Comparison of ENCODE assay signal across 8 cellular contexts in the genomic region with DNA sequence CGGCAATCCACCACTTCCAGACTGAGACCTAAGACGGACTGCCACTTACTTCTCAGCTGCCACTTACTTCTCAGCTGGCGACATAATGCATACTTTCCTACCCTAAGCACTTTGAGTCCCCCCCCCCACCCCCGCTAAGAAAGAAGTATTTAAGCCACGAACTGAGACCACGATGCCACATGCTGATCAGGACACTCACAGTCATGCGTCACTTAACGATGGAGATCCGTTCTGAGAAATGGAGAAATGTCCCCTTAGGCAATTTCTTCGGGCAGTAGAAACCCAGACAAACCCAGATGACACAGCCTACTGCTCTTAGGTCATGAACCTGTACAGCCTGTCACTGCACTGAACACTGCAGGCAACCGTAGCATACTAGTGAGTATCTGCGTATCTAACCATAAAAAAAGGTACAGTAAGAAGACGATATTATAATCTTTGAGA. TPM values are rescaled to one million over a fixed set of nuclear protein-coding genes. Genes with fewer than 3 reads are reported as not detected.
DNase-seq lines count a peak whose midpoint lies in the region; ATAC-seq, FAIRE-seq and TF ChIP-seq lines count a peak whose summit lies in the region.

No MANE protein-coding gene starts in this region.

- ATAC-seq in GM19023 (IDR thresholded peaks at IDR 0.05; ENCODE audit: unreplicated experiment) = peak; percentile 43
- ATAC-seq in HG03442 (IDR thresholded peaks at IDR 0.05; ENCODE audit: unreplicated experiment) = peak; percentile 25
- ATAC-seq in GM12878 = peak; percentile 68

- peak overlapping the region; percentile 67 to 95 (median 90) for H3K4me3 ChIP-seq in BLaER1 treated with 17β-estradiol and CSF1 and Interleukin-3, amounts not matched to agents 10 nM and 100 nM
- H3K4me3 ChIP-seq in GM12878 = peak overlapping the region; percentile 91
- H3K4me3 ChIP-seq in iPS-11a (ENCODE audit: low read depth, low read length) = peak overlapping the region; percentile 95
- peak overlapping the region; percentile 78 to 98 (median 92) for H3K4me3 ChIP-seq in skeletal muscle tissue (ENCODE audit: low read length in 3 of 3)

- H3K9me3 ChIP-seq in BLaER1 treated with 17β-estradiol and CSF1 and Interleukin-3, amounts not matched to agents 10 nM and 100 nM (replicated peaks in 1 of 11) = peaks cover 0 to 23% (median 12%) of the 10 kb centered on the region in 11 experiments; a peak in 12 of 22 replicates
- peaks cover 3% of the 10 kb centered on the region; the same call in 2 of the 3 replicates for H3K9me3 ChIP-seq in GM12878 (replicated peaks; ENCODE audit: control insufficient read depth, insufficient read depth, low read length)
- no peaks in the 10 kb centered on the region for H3K9me3 ChIP-seq in skeletal muscle tissue (ENCODE audit: control insufficient read depth in 3 of 3, low read length in 3 of 3)

- POLR2A ChIA-PET in GM12878 (lab: Charles Lee) = interaction anchor here (0.6 to 4.9 kb wide), 16 partner anchors 10 to 744 kb away, joined by 3 to 37 read pairs (median 4); no protein-coding TSS in a partner anchor

- peak overlapping the region; percentile 70 to 99 (median 88) for H3K4me2 ChIP-seq in BLaER1 treated with 17β-estradiol and CSF1 and Interleukin-3, amounts not matched to agents 10 nM and 100 nM
- peak overlapping the region; percentile 78 for H3K4me2 ChIP-seq in GM12878 (ENCODE audit: control insufficient read depth, insufficient read depth)

- intact Hi-C loops in GM12878 (cut with micrococcal nuclease; ENCODE audit: unreplicated experiment) = loop anchor here (1.0 to 2.0 kb wide), 6 partner anchors 44 to 124 kb away; no protein-coding TSS in a partner anchor

- H3K27me3 ChIP-seq in BLaER1 treated with 17β-estradiol and CSF1 and Interleukin-3, amounts not matched to agents 10 nM and 100 nM = no peaks in the 10 kb centered on the region
- no peaks in the 10 kb centered on the region for H3K27me3 ChIP-seq in GM12878 (replicated peaks in 1 of 2; ENCODE audit: control insufficient read depth in 2 of 2, insufficient read depth in 2 of 2, low read length in 1 of 2)
- no peaks in the 10 kb centered on the region for H3K27me3 ChIP-seq in skeletal muscle tissue (ENCODE audit: control insufficient read depth in 3 of 3, insufficient read depth in 3 of 3, low read length in 3 of 3)

- TF ChIP-seq RAD21 in GM12878 (IDR thresholded peaks at IDR 0.05; ENCODE audit: insufficient read depth, low read depth, low read length) = no peak

- DNase-seq in SK-N-DZ (ENCODE audit: low spot score) (peak; percentile 21), GM12878 (ENCODE audit: low read depth, low spot score) (peak; percentile 66), GM13977 (ENCODE audit: low spot score) (no peak)

- peak; percentile 55 for TF ChIP-seq POLR2A in GM12878 (IDR thresholded peaks at IDR 0.05; ENCODE audit: low read depth, low read length)

- in situ Hi-C loops in GM12878 (cut with MboI) (loop anchor here (5.0 kb wide), 1 partner anchor 116 kb away; no protein-coding TSS in a partner anchor), GM13977 (cut with MboI; ENCODE audit: low pct_unique_long_range_greater_than_20kb, low sequenced_read_pairs, unreplicated experiment) (no loop called here)

- no peak for FAIRE-seq in GM12878 (lab: Jason Lieb, UNC)

- CTCF ChIA-PET in GM12878 (lab: Yijun Ruan, JAX) = interaction anchor here (0.5 to 3.1 kb wide), 13 partner anchors 10 to 419 kb away, joined by 3 to 18 read pairs (median 5); no protein-coding TSS in a partner anchor

- peak overlapping the region; percentile 87 to 99 (median 93) for H3K9ac ChIP-seq in BLaER1 treated with 17β-estradiol and CSF1 and Interleukin-3, amounts not matched to agents 10 nM and 100 nM
- H3K9ac ChIP-seq in GM12878 (ENCODE audit: control insufficient read depth, insufficient read depth, low read length) (peak overlapping the region; percentile 86), skeletal muscle tissue (ENCODE audit: low read depth in 1 of 3, low read length in 3 of 3) (peak overlapping the region; percentile 84 to 99 (median 99))

- peak overlapping the region; percentile 85 for H2AFZ ChIP-seq in GM12878 (ENCODE audit: control insufficient read depth, low read depth, low read length)

- H3K79me2 ChIP-seq in GM12878 (ENCODE audit: control insufficient read depth, insufficient read depth, low read length) = peaks cover 65% of the 10 kb centered on the region

- WGBS in GM12878 (ENCODE audit: insufficient coverage, insufficient replicate concordance, low lambda C conversion rate, missing lambda C conversion rate) = 0% methylated on average over 13 of the region's 13 CpGs

- RAD21 ChIA-PET in GM12878 (lab: Charles Lee; ENCODE audit: unreplicated experiment) = interaction anchor here (0.8 to 8.0 kb wide), 20 partner anchors 9 to 141 kb away, joined by 3 to 68 read pairs (median 10); partner anchors contain the start of gene IL22RA2

- peaks cover 19 to 41% (median 25%) of the 10 kb centered on the region in 11 experiments; a peak in 20 of 22 replicates for H3K36me3 ChIP-seq in BLaER1 treated with 17β-estradiol and CSF1 and Interleukin-3, amounts not matched to agents 10 nM and 100 nM
- H3K36me3 ChIP-seq in GM12878 (ENCODE audit: control insufficient read depth in 2 of 2, insufficient read depth in 2 of 2, low read length in 1 of 2) = peaks cover 0 to 10% of the 10 kb centered on the region in 2 experiments; a peak in 2 of 4 replicates
- no peaks in the 10 kb centered on the region for H3K36me3 ChIP-seq in skeletal muscle tissue (ENCODE audit: control insufficient read depth in 3 of 3, insufficient read depth in 3 of 3, low read length in 3 of 3)

- SMC1A ChIA-PET in GM12878 (lab: Charles Lee; ENCODE audit: uncharacterized antibody, unreplicated experiment) = interaction anchor here (0.8 to 7.9 kb wide), 19 partner anchors 8 to 757 kb away, joined by 3 to 89 read pairs (median 9); no protein-coding TSS in a partner anchor

- peak overlapping the region; percentile 83 to 99 (median 93) for H3K27ac ChIP-seq in BLaER1 treated with 17β-estradiol and CSF1 and Interleukin-3, amounts not matched to agents 10 nM and 100 nM
- H3K27ac ChIP-seq in GM12878 (ENCODE audit: control insufficient read depth, insufficient read depth) (peak overlapping the region; percentile 94), skeletal muscle tissue (ENCODE audit: low read depth, low read length) (peak overlapping the region; percentile 98)

- TF ChIP-seq CTCF in GM12878 (IDR thresholded peaks at IDR 0.05 in 2 of 3, conservative IDR thresholded peaks at IDR 0.05 in 1 of 3; ENCODE audit: control insufficient read depth in 2 of 3, extremely low read depth in 1 of 3, insufficient read depth in 1 of 3, low read depth in 3 of 3, low read length in 3 of 3) (no peak), GM13977 (IDR thresholded peaks at IDR 0.05; ENCODE audit: extremely low read depth, insufficient read depth, missing control alignments) (no peak)

- BruUV-seq in GM12878 (replicated peaks; lab: Mats Ljungman, UMichigan) = no TSS peak

- H4K20me1 ChIP-seq in BLaER1 treated with 17β-estradiol and CSF1 and Interleukin-3, amounts not matched to agents 10 nM and 100 nM = peaks cover 18 to 47% (median 33%) of the 10 kb centered on the region in 11 experiments; a peak in 18 of 22 replicates
- H4K20me1 ChIP-seq in GM12878 (ENCODE audit: control insufficient read depth, insufficient read depth) = no peaks in the 10 kb centered on the region

- peaks cover 51 to 83% (median 64%) of the 10 kb centered on the region in 10 experiments for H3K4me1 ChIP-seq in BLaER1 treated with 17β-estradiol and CSF1 and Interleukin-3, amounts not matched to agents 10 nM and 100 nM
- H3K4me1 ChIP-seq in GM12878 (ENCODE audit: control insufficient read depth, insufficient read depth, low read length) = peaks cover 10% of the 10 kb centered on the region
- peaks cover 30 to 43% (median 40%) of the 10 kb centered on the region in 3 donors for H3K4me1 ChIP-seq in skeletal muscle tissue (ENCODE audit: control insufficient read depth in 3 of 3, insufficient read depth in 3 of 3, low read length in 3 of 3)

- TF ChIP-seq EP300 in GM12878 (IDR thresholded peaks at IDR 0.05; ENCODE audit: borderline replicate concordance in 1 of 2, control insufficient read depth in 1 of 2, low read depth in 2 of 2, low read length in 2 of 2) = peak in 1 of 2 experiments; percentile 54; a peak in 1 of 4 replicates

RNA-seq across cellular contexts. Expression of gene IFNGR1, which starts 0.7 kb away (rescaled TPM):
- 31.9 TPM in 2 replicates for polyA plus RNA-seq in SK-N-DZ (2014; cell fraction: cytosol; rRNA removed)
- polyA plus RNA-seq in SK-N-DZ (2014; cell fraction: nucleus; rRNA removed) = 26.0 and 33.4 TPM in 2 replicates
- total RNA-seq in GM12878 (2013; cell fraction: nucleolus; rRNA removed) = 290 and 314 TPM in 2 replicates
- 121 and 148 TPM in 2 replicates for total RNA-seq in GM12878 (2014; rRNA removed)
- 159 and 161 TPM in 2 replicates for total RNA-seq in GM12878 (2014; rRNA removed; fragmentation: Illumina TruSeq; extraction: Trizol)
- 89.0 and 95.4 TPM in 2 replicates for total RNA-seq in GM12878 (2021)
- 72.9 TPM for polyA plus RNA-seq in GM12878 (2011; ENCODE audit: low read depth)
- 258 and 363 TPM in 2 replicates for polyA plus RNA-seq in GM12878 (2011; rRNA removed)
- 78.2 and 88.9 TPM in 2 replicates for polyA plus RNA-seq in GM12878 (2011; cell fraction: cytosol; rRNA removed)
- 69.4 and 105 TPM in 2 replicates for polyA plus RNA-seq in GM12878 (2011; cell fraction: nucleus; rRNA removed)
- 102 and 129 TPM in 2 replicates for polyA plus RNA-seq in GM12878 (2012)
- 155 and 200 TPM in 2 replicates for polyA plus RNA-seq in GM12878 (2014; fragmentation: Illumina TruSeq; extraction: Trizol)
- 100 to 1,000 TPM; 182 to 296 TPM for polyA plus RNA-seq in GM12878 (2014; fragmentation: Nextera tagmentation; extraction: Ambion mirVana)
- polyA plus RNA-seq in GM12878 (2014; rRNA removed) = 96.0 and 113 TPM in 2 replicates
- polyA plus RNA-seq in GM12878 (2016; fragmentation: Nextera tagmentation; extraction: Ambion mirVana) = 10 to 100 TPM; 95.2 to 99.1 TPM
- polyA minus RNA-seq in GM12878 (2011; rRNA and poly(A)+ RNA removed) = 81.9 and 114 TPM in 2 replicates
- 53.1 and 61.7 TPM in 2 replicates for polyA minus RNA-seq in GM12878 (2011; cell fraction: cytosol; rRNA and poly(A)+ RNA removed)
- 99.3 and 99.9 TPM in 2 replicates for polyA minus RNA-seq in GM12878 (2011; cell fraction: nucleus; rRNA and poly(A)+ RNA removed)
- total RNA-seq in skeletal muscle tissue = 67.3 TPM

RNA-seq across cellular contexts. Expression of gene IL22RA2, which starts 45.1 kb away (rescaled TPM):
- polyA plus RNA-seq in SK-N-DZ (2014; cell fraction: cytosol; rRNA removed) = not detected in 2 replicates
- not detected in 2 replicates for polyA plus RNA-seq in SK-N-DZ (2014; cell fraction: nucleus; rRNA removed)
- not detected in 2 replicates for total RNA-seq in GM12878 (2013; cell fraction: nucleolus; rRNA removed)
- total RNA-seq in GM12878 (2014; rRNA removed) = 0.06 and 0.16 TPM in 2 replicates
- total RNA-seq in GM12878 (2014; rRNA removed; fragmentation: Illumina TruSeq; extraction: Trizol) = 0.14 and 0.18 TPM in 2 replicates
- total RNA-seq in GM12878 (2021) = 0.08 and 0.18 TPM in 2 replicates
- not detected for polyA plus RNA-seq in GM12878 (2011; ENCODE audit: low read depth)
- polyA plus RNA-seq in GM12878 (2011; rRNA removed) = 0.05 and 0.09 TPM in 2 replicates
- 0.01 TPM in 1 of 2 replicates, not detected in the other for polyA plus RNA-seq in GM12878 (2011; cell fraction: cytosol; rRNA removed)
- polyA plus RNA-seq in GM12878 (2011; cell fraction: nucleus; rRNA removed) = not detected in 2 replicates
- polyA plus RNA-seq in GM12878 (2012) = 0.20 and 0.28 TPM in 2 replicates
- polyA plus RNA-seq in GM12878 (2014; fragmentation: Illumina TruSeq; extraction: Trizol) = 0.09 TPM in 1 of 2 replicates, not detected in the other
- polyA plus RNA-seq in GM12878 (2014; fragmentation: Nextera tagmentation; extraction: Ambion mirVana) = under 1 TPM in 1 of 2 experiments, not detected in 1; 0.22 TPM
- polyA plus RNA-seq in GM12878 (2014; rRNA removed) = 0.05 and 0.06 TPM in 2 replicates
- polyA plus RNA-seq in GM12878 (2016; fragmentation: Nextera tagmentation; extraction: Ambion mirVana) = not detected
- not detected in 2 replicates for polyA minus RNA-seq in GM12878 (2011; rRNA and poly(A)+ RNA removed)
- polyA minus RNA-seq in GM12878 (2011; cell fraction: cytosol; rRNA and poly(A)+ RNA removed) = not detected in 2 replicates
- not detected in 2 replicates for polyA minus RNA-seq in GM12878 (2011; cell fraction: nucleus; rRNA and poly(A)+ RNA removed)
- not detected for total RNA-seq in skeletal muscle tissue
